ENCODE assay signal across 16 cellular contexts in the genomic region with DNA sequence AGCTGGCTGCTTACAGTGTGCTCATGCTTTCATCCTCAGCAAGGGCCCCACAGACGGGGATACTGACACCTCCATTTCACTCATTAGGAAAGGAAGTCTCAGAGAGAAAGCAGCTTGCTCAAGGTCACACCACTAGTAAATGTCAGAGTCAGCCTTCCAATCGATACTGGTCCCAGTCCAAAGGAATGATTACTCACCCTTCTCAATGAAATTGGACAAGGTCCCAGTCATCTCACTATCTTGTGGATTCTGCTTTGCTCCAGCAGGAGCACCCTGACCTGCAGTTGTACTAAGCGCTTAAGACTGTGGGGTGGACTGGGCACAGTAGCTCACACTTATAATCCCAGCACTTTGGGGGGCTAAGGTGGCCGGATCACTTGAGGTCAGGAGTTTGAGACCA.
DNase-seq lines count a peak whose midpoint lies in the region; ATAC-seq, FAIRE-seq and TF ChIP-seq lines count a peak whose summit lies in the region.
"Had no signal": no experiment of that assay in that cellular context is flagged by ENCODE, and none has a peak within 500 bp of the region (broad histone marks: within the 10 kb centered on the region; RNA-seq: fewer than 3 reads in every experiment).

No MANE protein-coding gene starts in this region.

- no peaks in the 10 kb centered on the region for H3K79me2 ChIP-seq in HCT116 (ENCODE audit: insufficient read depth, low read length)

- no peaks in the 10 kb centered on the region for H3K27me3 ChIP-seq in HCT116 (ENCODE audit: insufficient read depth, low read length)
- no peaks in the 10 kb centered on the region for H3K27me3 ChIP-seq in adrenal gland
- no peaks in the 10 kb centered on the region for H3K27me3 ChIP-seq in small intestine (ENCODE audit: control insufficient read depth in 2 of 2, insufficient read depth in 2 of 2, low read length in 2 of 2)
- H3K27me3 ChIP-seq: BLaER1 had no signal

- POLR2A ChIA-PET in HCT116 (lab: Charles Lee), result no interaction called here

- no peaks in the 10 kb centered on the region for H3K9me2 ChIP-seq in HCT116 (ENCODE audit: insufficient read depth)

- intact Hi-C loops in HCT116 (cut with micrococcal nuclease), result no loop called here
- intact Hi-C loops in adrenal gland (cut with DNase I), result no loop called here
- intact Hi-C loops in CD14-positive monocyte (cut with micrococcal nuclease), result no loop called here

- RAD21 ChIA-PET in HCT116 (lab: Charles Lee; ENCODE audit: low non-redundant PET in 1 of 2, low total read pairs in 2 of 2, uncharacterized antibody in 2 of 2, unreplicated experiment in 2 of 2), result no interaction called here

- FAIRE-seq in small intestine (lab: Jason Lieb, UNC), result no peak
- FAIRE-seq: H54 had no signal

- no peak overlapping the region for H3K27ac Mint-ChIP-seq in CD14-positive monocyte

- peaks cover 0 to 2% (median 0%) of the 10 kb centered on the region in 7 donors for H3K9me3 Mint-ChIP-seq in CD14-positive monocyte

- peak; percentile 50 for ATAC-seq in HCT116

- no peak overlapping the region for H3K27ac ChIP-seq in HCT116 (ENCODE audit: low read depth, low read length)
- no peak overlapping the region for H3K27ac ChIP-seq in adrenal gland
- peak overlapping the region in 1 of 2 donors; percentile 63 for H3K27ac ChIP-seq in small intestine (ENCODE audit: low read depth in 1 of 2, low read length in 1 of 2)
- H3K27ac ChIP-seq: BLaER1 had no signal

- H3K4me1 Mint-ChIP-seq in CD14-positive monocyte, result no peaks in the 10 kb centered on the region

- DNase-seq in HCT116 (ENCODE audit: low read depth, low spot score) (no peak), adrenal gland (peak; percentile 40 to 68 (median 60)), fibroblast of the aortic adventitia (ENCODE audit: low read depth) (peak; percentile 24), small intestine (peak; percentile 97), HK-2 (ENCODE audit: unreplicated experiment) (no peak), CD14-positive monocyte (ENCODE audit: low spot score) (no peak), NCI-H128 (lab: John Stamatoyannopoulos, UW; ENCODE audit: unreplicated experiment) (no peak)
- DNase-seq: DMS153, IMR-90, Kasumi-1, NCI-H1436 treated with DMSO at 0.1 percent for 48 hours, NCI-H2107, NCI-H345, NCI-H774 had no signal

- H3K4me3 ChIP-seq in HCT116 (replicated peaks in 1 of 2; ENCODE audit: low read depth in 1 of 2, low read length in 2 of 2) (no peak overlapping the region), adrenal gland (no peak overlapping the region), fibroblast of the aortic adventitia (ENCODE audit: low read depth, low read length) (no peak overlapping the region), small intestine (ENCODE audit: low read depth in 1 of 2, low read length in 2 of 2) (no peak overlapping the region)
- H3K4me3 ChIP-seq: BLaER1 had no signal

- CTCF ChIA-PET in HCT116 (lab: Charles Lee), result no interaction called here

- no peak overlapping the region for H3K9ac ChIP-seq in HCT116 (ENCODE audit: low read length)
- H3K9ac ChIP-seq: BLaER1 had no signal

- TF ChIP-seq CTCF in HCT116 (IDR thresholded peaks at IDR 0.05 in 2 of 3, conservative IDR thresholded peaks at IDR 0.05 in 1 of 3; ENCODE audit: borderline replicate concordance in 1 of 3, insufficient read depth in 1 of 3, low read depth in 2 of 3, low read length in 2 of 3) (no peak), adrenal gland (IDR thresholded peaks at IDR 0.05) (peak in 2 of 6 experiments; percentile 15 to 27), fibroblast of the aortic adventitia (IDR thresholded peaks at IDR 0.05; ENCODE audit: insufficient read depth, low read length) (no peak), CD14-positive monocyte (IDR thresholded peaks at IDR 0.05) (no peak)

- H3K36me3 Mint-ChIP-seq in CD14-positive monocyte, result no peaks in the 10 kb centered on the region

- H3K9me3 ChIP-seq in HCT116 (ENCODE audit: control insufficient read depth in 1 of 2, insufficient read depth in 1 of 2, low read depth in 1 of 2, low read length in 2 of 2) (no peaks in the 10 kb centered on the region), adrenal gland (replicated peaks in 1 of 3) (no peaks in the 10 kb centered on the region), small intestine (ENCODE audit: control insufficient read depth, low read depth) (no peaks in the 10 kb centered on the region)
- H3K9me3 ChIP-seq: BLaER1 had no signal

- no TSS peak for BruUV-seq in HCT116 (replicated peaks; lab: Mats Ljungman, UMichigan)

- TF ChIP-seq POLR2A in HCT116 (IDR thresholded peaks at IDR 0.05; ENCODE audit: borderline replicate concordance, extremely low read depth, insufficient read depth, insufficient read length), result no peak
- no peak for TF ChIP-seq POLR2A in adrenal gland (IDR thresholded peaks at IDR 0.05)

- no peak for TF ChIP-seq RAD21 in HCT116 (IDR thresholded peaks at IDR 0.05; ENCODE audit: low read depth)

- H3K36me3 ChIP-seq in HCT116 (ENCODE audit: control insufficient read depth in 1 of 2, insufficient read depth in 2 of 2, low read length in 2 of 2), result no peaks in the 10 kb centered on the region
- no peaks in the 10 kb centered on the region for H3K36me3 ChIP-seq in adrenal gland (replicated peaks in 1 of 2)
- no peaks in the 10 kb centered on the region for H3K36me3 ChIP-seq in small intestine (ENCODE audit: control insufficient read depth in 2 of 2, insufficient read depth in 2 of 2, low read length in 2 of 2)
- H3K36me3 ChIP-seq: BLaER1 had no signal

- H3K4me1 ChIP-seq in HCT116 (ENCODE audit: control insufficient read depth in 1 of 2, insufficient read depth in 2 of 2, low read length in 2 of 2), result peaks cover 6 to 11% of the 10 kb centered on the region in 2 experiments; a peak in 3 of 4 replicates
- H3K4me1 ChIP-seq in adrenal gland (replicated peaks in 1 of 2), result peaks cover 0 to 6% of the 10 kb centered on the region in 2 donors
- H3K4me1 ChIP-seq in small intestine (ENCODE audit: control insufficient read depth in 2 of 2, insufficient read depth in 1 of 2, low read depth in 1 of 2, low read length in 1 of 2), result peaks cover 0 to 3% of the 10 kb centered on the region in 2 donors
- H3K4me1 ChIP-seq: BLaER1 had no signal

- H2AFZ ChIP-seq in HCT116 (ENCODE audit: low read depth, low read length, poor library complexity, severe bottlenecking), result no peak overlapping the region

- H3K4me3 Mint-ChIP-seq in CD14-positive monocyte, result no peak overlapping the region

- H4K20me1 ChIP-seq in HCT116 (ENCODE audit: insufficient read depth), result no peaks in the 10 kb centered on the region
- H4K20me1 ChIP-seq: BLaER1 had no signal

- H3K4me2 ChIP-seq in HCT116 (ENCODE audit: low read length), result peak overlapping the region; percentile 34
- H3K4me2 ChIP-seq: BLaER1 had no signal

- H3K27me3 Mint-ChIP-seq in CD14-positive monocyte (ENCODE audit: low read depth in 3 of 3), result peaks cover 0 to 9% (median 6%) of the 10 kb centered on the region in 3 donors

- WGBS in adrenal gland, 4 donors, result 32 to 47% (median 43%) methylated on average over 4 of the region's 4 CpGs
- WGBS in small intestine, 3 donors, result 6 to 49% (median 24%) methylated on average over 4 of the region's 4 CpGs

TF ChIP-seq in HCT116, 20 proteins besides CTCF, POLR2A, EP300 and RAD21:
- TF ChIP-seq CBX3 (IDR thresholded peaks at IDR 0.05; ENCODE audit: low read depth), result no peak
- TF ChIP-seq FOSL1 (IDR thresholded peaks at IDR 0.05; ENCODE audit: low read depth), result peak; percentile 7; the same call in 1 of the 2 replicates
- no peak for TF ChIP-seq YY1 (IDR thresholded peaks at IDR 0.05; ENCODE audit: extremely low read depth, insufficient replicate concordance, low read depth, low read length)
- TF ChIP-seq TCF7L2 (IDR thresholded peaks at IDR 0.05; ENCODE audit: borderline replicate concordance, extremely low read depth, insufficient read depth, insufficient read length), result peak; percentile 89

Comparison
In these comparisons a context has a peak if more than half of its experiments do, and no peak if none do; other contexts are left out.
1. DNase-seq: peak in adrenal gland (7 of 7), fibroblast of the aortic adventitia (single experiment) and small intestine (single experiment); none in HCT116 (single experiment), HK-2 (single experiment), CD14-positive monocyte (single experiment) and NCI-H128 (single experiment).